Comparison of ENCODE assay signal across 8 cellular contexts in the genomic region with DNA sequence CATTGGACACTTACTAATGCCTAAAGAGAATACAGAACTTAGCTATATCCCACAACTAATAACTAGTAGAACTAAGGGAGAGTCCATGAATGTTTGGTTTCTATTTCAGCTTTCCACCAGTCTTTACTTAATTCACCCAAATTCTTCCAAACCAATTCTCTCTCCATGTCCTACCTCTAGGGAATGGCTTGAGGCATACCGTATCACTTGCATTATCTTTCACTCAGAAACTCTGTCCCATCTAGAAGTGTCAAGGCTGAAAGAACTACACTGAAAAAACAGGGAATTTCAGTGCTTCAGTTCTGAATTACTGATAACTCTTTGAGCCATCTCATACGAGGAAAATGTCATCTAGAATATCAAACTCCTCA. TPM values are rescaled to one million over a fixed set of nuclear protein-coding genes. Genes with fewer than 3 reads are reported as not detected.
DNase-seq lines count a peak whose midpoint lies in the region; ATAC-seq and TF ChIP-seq lines count a peak whose summit lies in the region.

No MANE protein-coding gene starts in this region.

- no peaks in the 10 kb centered on the region for H3K27me3 ChIP-seq in brain microvascular endothelial cell (replicated peaks)

- H3K4me3 ChIP-seq in AG04449 (ENCODE audit: low read depth, low read length) = peak overlapping the region; percentile 90
- peak overlapping the region; percentile 95 for H3K4me3 ChIP-seq in brain microvascular endothelial cell (ENCODE audit: low read depth, low read length)
- peak overlapping the region; percentile 65 for H3K4me3 ChIP-seq in mesodermal cell (ENCODE audit: extremely low read depth, insufficient read depth, low read length, poor library complexity, severe bottlenecking)

- H3K36me3 ChIP-seq in brain microvascular endothelial cell (replicated peaks) (no peaks in the 10 kb centered on the region), mesodermal cell (ENCODE audit: control insufficient read depth, insufficient read depth, low read length) (no peaks in the 10 kb centered on the region)

- in situ Hi-C loops in brain microvascular endothelial cell (cut with HindIII; ENCODE audit: low pct_ligation_motif_present, low sequenced_read_pairs) = no loop called here

- CTCF ChIA-PET in AG04449 (lab: Yijun Ruan, JAX) = interaction anchor here (0.7 to 1.3 kb wide), 4 partner anchors 10 to 294 kb away, joined by 3 to 4 read pairs (median 4); no protein-coding TSS in a partner anchor

- no peaks in the 10 kb centered on the region for H3K9me3 ChIP-seq in mesodermal cell (ENCODE audit: control insufficient read depth, low read length)

- TF ChIP-seq CTCF in AG04449 (IDR thresholded peaks at IDR 0.05; ENCODE audit: insufficient read depth, low read length, missing control alignments) (no peak), brain microvascular endothelial cell (IDR thresholded peaks at IDR 0.05; ENCODE audit: low read depth, low read length, missing control alignments) (no peak)

- DNase-seq in AG04449 (ENCODE audit: low read depth, low spot score) (no peak), brain microvascular endothelial cell (no peak), kidney tubule cell (ENCODE audit: low spot score) (no peak), inferior parietal cortex (ENCODE audit: extremely low spot score) (no peak), SW 1271 (lab: John Stamatoyannopoulos, UW) (no peak)

- peak; percentile 0 for ATAC-seq in HG02798 (IDR thresholded peaks at IDR 0.05; ENCODE audit: poor library complexity, unreplicated experiment)
- ATAC-seq in GM21423 (IDR thresholded peaks at IDR 0.05; ENCODE audit: unreplicated experiment) = no peak

- H3K27ac ChIP-seq in brain microvascular endothelial cell = peak overlapping the region; percentile 85
- H3K27ac ChIP-seq in mesodermal cell (ENCODE audit: low read depth, low read length, severe bottlenecking) = peak overlapping the region; percentile 87

- WGBS in mesodermal cell (ENCODE audit: insufficient coverage in 2 of 2), 2 experiments = 6 to 21% methylated on average over 2 of the region's 2 CpGs

- POLR2A ChIA-PET in AG04449 (lab: Yijun Ruan, JAX) = interaction anchor here (0.5 to 1.1 kb wide), 2 partner anchors 10 to 705 kb away, joined by 3 to 4 read pairs; no protein-coding TSS in a partner anchor

- H3K4me1 ChIP-seq in mesodermal cell (ENCODE audit: control insufficient read depth, insufficient read depth, low read length, poor library complexity, severe bottlenecking) = no peaks in the 10 kb centered on the region

RNA-seq across cellular contexts. Expression of a gene that starts 0.8 kb away (rescaled TPM):
- polyA plus RNA-seq in mesodermal cell (2013, experiment 1 of 2) = 11.8 TPM
- 10.3 TPM for polyA plus RNA-seq in mesodermal cell (2013, experiment 2 of 2)
